In genomic region chr11:34132261-34132965, GRCh38 we compare ENCODE assay signal across 22 cellular contexts.
"Had no signal": no experiment of that assay in that cellular context is flagged by ENCODE, and none has a peak within 500 bp of the region (broad histone marks: within the 10 kb centered on the region; RNA-seq: fewer than 3 reads in every experiment).

No MANE protein-coding gene starts in this region.

- H3K4me3 ChIP-seq: esophagus muscularis mucosa, gastroesophageal sphincter, hepatocyte, mucosa of descending colon, psoas muscle, sigmoid colon, skin epidermis, stomach had no signal

- H3K27me3 ChIP-seq: esophagus muscularis mucosa, gastroesophageal sphincter, hepatocyte, neutrophil, sigmoid colon, stomach had no signal

- H3K9me3 ChIP-seq: esophagus muscularis mucosa, gastroesophageal sphincter, mucosa of descending colon, neutrophil, psoas muscle, sigmoid colon, stomach had no signal

- H3K27ac ChIP-seq: epithelial cell of prostate, esophagus muscularis mucosa, gastroesophageal sphincter, hepatocyte, neutrophil, psoas muscle, sigmoid colon, skin epidermis, stomach had no signal

- ATAC-seq: effector memory CD8-positive, alpha-beta T cell; gastroesophageal sphincter; left colon; mucosa of descending colon; naive thymus-derived CD8-positive, alpha-beta T cell; psoas muscle had no signal

- DNase-seq: effector memory CD8-positive, alpha-beta T cell; glutamatergic neuron; kidney; left colon; mammary epithelial cell; mucosa of descending colon; naive thymus-derived CD8-positive, alpha-beta T cell; psoas muscle; retina; sigmoid colon; stimulated activated CD4-positive, alpha-beta T cell treated with anti-CD3 and anti-CD28 coated beads, Interleukin-2, amount 100 ng/mL, for 24 hours; stimulated activated CD4-positive, alpha-beta T cell treated with anti-CD3 and anti-CD28 coated beads, Interleukin-4, amount 100 ng/mL, for 4 hours; stimulated activated naive CD4-positive, alpha-beta T cell; stomach; substantia nigra; trophoblast cell had no signal

- H3K4me1 ChIP-seq: esophagus muscularis mucosa, gastroesophageal sphincter, psoas muscle, sigmoid colon, stomach had no signal
